ENCODE assay signal across 11 cellular contexts in the genomic region with DNA sequence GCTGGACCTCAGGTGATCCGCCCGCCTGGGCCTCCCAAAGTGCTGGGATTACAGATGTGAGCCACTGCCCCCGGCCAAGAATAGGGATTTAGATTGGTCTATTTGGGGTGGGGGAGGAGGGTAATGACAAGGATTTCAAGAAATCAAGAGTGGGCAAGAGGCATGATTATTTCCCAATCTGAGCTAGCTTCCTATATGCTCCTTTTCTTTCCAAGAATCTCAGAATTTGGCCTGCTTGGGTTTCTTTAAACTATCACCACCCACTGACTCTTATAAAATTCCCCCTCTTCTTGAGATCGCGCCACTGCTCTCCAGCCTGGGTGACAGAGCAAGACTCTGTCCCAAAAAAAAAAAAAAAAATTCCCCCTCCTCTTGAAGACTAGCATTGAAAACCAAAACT.
"Had no signal": no experiment of that assay in that cellular context is flagged by ENCODE, and none has a peak within 500 bp of the region (broad histone marks: within the 10 kb centered on the region; RNA-seq: fewer than 3 reads in every experiment).

No MANE protein-coding gene starts in this region.

- H3K4me2 ChIP-seq: GM23338 had no signal

- H3K27ac Mint-ChIP-seq: GM23338, HFFc6 had no signal

- H3K4me3 Mint-ChIP-seq: GM23338, H9, HFFc6 had no signal

- H2AFZ ChIP-seq: GM23248, GM23338 had no signal

- DNase-seq: GM23248, GOT3, H7, H9, HCEC 1CT, HFFc6 had no signal

- H3K9ac ChIP-seq: GM23248 had no signal

- H3K4me3 ChIP-seq: GM23248, GM23338, HAP-1 had no signal

- H3K36me3 ChIP-seq: HAP-1 had no signal

- FAIRE-seq: H1, H54 had no signal

- H3K9me3 Mint-ChIP-seq: GM23338, HFFc6 had no signal

- H3K27ac ChIP-seq: GM23248 had no signal

- H3K9me3 ChIP-seq: HAP-1 had no signal

- ATAC-seq: GM23338, HCT116 had no signal
